18 cellular contexts compared by ENCODE assay signal in genomic region chr2:64599469-64599868, GRCh38. TPM values are rescaled to one million over a fixed set of nuclear protein-coding genes. Genes with fewer than 3 reads are reported as not detected.
DNase-seq lines count a peak whose midpoint lies in the region; ATAC-seq and TF ChIP-seq lines count a peak whose summit lies in the region.
"Had no signal": no experiment of that assay in that cellular context is flagged by ENCODE, and none has a peak within 500 bp of the region (broad histone marks: within the 10 kb centered on the region; RNA-seq: fewer than 3 reads in every experiment).

No MANE protein-coding gene starts in this region.

- H3K27me3 ChIP-seq in BE2C, result no peaks in the 10 kb centered on the region
- H3K27me3 ChIP-seq in DND-41 (ENCODE audit: insufficient read depth, low read length, poor library complexity), result no peaks in the 10 kb centered on the region
- H3K27me3 ChIP-seq: sigmoid colon had no signal

- no peak overlapping the region for H3K4me3 Mint-ChIP-seq in activated T-helper 17 cell treated with anti-CD3 and anti-CD28 coated beads, Interleukin-2, amount 50 U/mL, for 72 hours
- no peak overlapping the region for H3K4me3 Mint-ChIP-seq in mesothelial cell of epicardium

- no peaks in the 10 kb centered on the region for H3K27me3 Mint-ChIP-seq in activated T-helper 17 cell treated with anti-CD3 and anti-CD28 coated beads, Interleukin-2, amount 50 U/mL, for 72 hours
- no peaks in the 10 kb centered on the region for H3K27me3 Mint-ChIP-seq in mesothelial cell of epicardium (ENCODE audit: low read depth)

- no peak for TF ChIP-seq CTCF in BE2C (IDR thresholded peaks at IDR 0.05; ENCODE audit: low read depth, low read length)
- no peak for TF ChIP-seq CTCF in DND-41 (IDR thresholded peaks at IDR 0.05; ENCODE audit: borderline replicate concordance, extremely low read depth, low read length, poor library complexity, severe bottlenecking)
- TF ChIP-seq CTCF in mesothelial cell of epicardium (IDR thresholded peaks at IDR 0.05; ENCODE audit: unreplicated experiment), result no peak

- peak overlapping the region; percentile 19 for H3K27ac Mint-ChIP-seq in activated T-helper 17 cell treated with anti-CD3 and anti-CD28 coated beads, Interleukin-2, amount 50 U/mL, for 72 hours
- H3K27ac Mint-ChIP-seq in mesothelial cell of epicardium, result peak overlapping the region; percentile 68

- peaks cover 4% of the 10 kb centered on the region for H3K9me3 Mint-ChIP-seq in activated T-helper 17 cell treated with anti-CD3 and anti-CD28 coated beads, Interleukin-2, amount 50 U/mL, for 72 hours
- peaks cover 12% of the 10 kb centered on the region for H3K9me3 Mint-ChIP-seq in mesothelial cell of epicardium

- H3K79me2 ChIP-seq in DND-41 (ENCODE audit: insufficient read depth, low read length), result no peaks in the 10 kb centered on the region

- no peaks in the 10 kb centered on the region for H3K4me1 ChIP-seq in BE2C
- no peaks in the 10 kb centered on the region for H3K4me1 ChIP-seq in DND-41 (ENCODE audit: insufficient read depth, low read length)

- H3K4me2 ChIP-seq in DND-41 (ENCODE audit: insufficient read depth, low read length), result no peak overlapping the region

- H3K4me1 Mint-ChIP-seq in activated T-helper 17 cell treated with anti-CD3 and anti-CD28 coated beads, Interleukin-2, amount 50 U/mL, for 72 hours, result peaks cover 13% of the 10 kb centered on the region
- H3K4me1 Mint-ChIP-seq in mesothelial cell of epicardium, result peaks cover 47% of the 10 kb centered on the region

- H3K4me3 ChIP-seq in BE2C (ENCODE audit: low read depth, low read length) (no peak overlapping the region), DND-41 (ENCODE audit: low read depth in 1 of 2, low read length in 2 of 2) (no peak overlapping the region)
- H3K4me3 ChIP-seq: sigmoid colon had no signal

- peak; percentile 44 for DNase-seq in BE2C
- DNase-seq in DND-41, result no peak
- DNase-seq in mesothelial cell of epicardium (ENCODE audit: low spot score in 2 of 2, unreplicated experiment in 2 of 2), result no peak
- no peak for DNase-seq in cerebellar cortex (ENCODE audit: low spot score)
- DNase-seq in NCI-H1105 treated with DMSO at 0.1 percent for 48 hours (lab: John Stamatoyannopoulos, UW), result no peak
- DNase-seq: caudate nucleus; effector CD8-positive, alpha-beta T cell; islet precursor cell; Kasumi-1; NCI-H146; NCI-H226; NK-92 treated with Interleukin-12 subunit alpha and Interleukin-12 subunit beta, amount 100 ng/mL, for 24 hours; occipital lobe; sigmoid colon; WERI-Rb-1 had no signal

- H3K36me3 Mint-ChIP-seq in activated T-helper 17 cell treated with anti-CD3 and anti-CD28 coated beads, Interleukin-2, amount 50 U/mL, for 72 hours (ENCODE audit: low read depth), result peaks cover 3% of the 10 kb centered on the region
- peaks cover 7% of the 10 kb centered on the region for H3K36me3 Mint-ChIP-seq in mesothelial cell of epicardium

- no peaks in the 10 kb centered on the region for H4K20me1 ChIP-seq in DND-41 (ENCODE audit: insufficient read depth, low read length)

- H3K36me3 ChIP-seq in BE2C, result no peaks in the 10 kb centered on the region
- H3K36me3 ChIP-seq in DND-41 (ENCODE audit: insufficient read depth, low read length), result no peaks in the 10 kb centered on the region
- H3K36me3 ChIP-seq: sigmoid colon, WERI-Rb-1 had no signal

- 0 out of 3 replicates have a peak, but pooled peaks have one; percentile 35 for ATAC-seq in DND-41 (ENCODE audit: insufficient read depth, low read depth)
- ATAC-seq in activated T-helper 17 cell treated with anti-CD3 and anti-CD28 coated beads, Interleukin-2, amount 50 U/mL, for 72 hours (replicated peaks), result no peak
- no peak for ATAC-seq in HG03175 (IDR thresholded peaks at IDR 0.05; ENCODE audit: unreplicated experiment)
- no peak for ATAC-seq in GM21576 (IDR thresholded peaks at IDR 0.05; ENCODE audit: unreplicated experiment)

- no peak overlapping the region for H3K27ac ChIP-seq in DND-41 (ENCODE audit: low read length)
- H3K27ac ChIP-seq: sigmoid colon, WERI-Rb-1 had no signal

- peak overlapping the region; percentile 57; the same call in 1 of the 2 replicates for H2AFZ ChIP-seq in DND-41 (ENCODE audit: low read depth, low read length)

- H3K9me3 ChIP-seq in BE2C (no peaks in the 10 kb centered on the region), DND-41 (ENCODE audit: insufficient read depth, low read length, severe bottlenecking) (no peaks in the 10 kb centered on the region)
- H3K9me3 ChIP-seq: sigmoid colon had no signal

- no peak overlapping the region for H3K9ac ChIP-seq in DND-41 (ENCODE audit: low read depth, low read length)

RNA-seq across cellular contexts. Expression of gene SERTAD2, which starts 54.2 kb away (rescaled TPM):
- 7.0 TPM for polyA plus RNA-seq in BE2C (2012; ENCODE audit: insufficient read depth, insufficient read length, low read depth)
- 10 to 100 TPM; 11.5 to 30.7 TPM for total RNA-seq in activated T-helper 17 cell treated with anti-CD3 and anti-CD28 coated beads, Interleukin-2, amount 50 U/mL, for 72 hours
- 39.1 to 42.2 TPM (median 41.5 TPM) in 3 replicates for total RNA-seq in mesothelial cell of epicardium
